ENCODE assay signal across 9 cellular contexts in genomic region chr9:109107402-109108240, GRCh38. TPM values are rescaled to one million over a fixed set of nuclear protein-coding genes. Genes with fewer than 3 reads are reported as not detected.
A peak's percentile ranks its signal among the peaks of the same experiment; 100 is the strongest.
DNase-seq lines count a peak whose midpoint lies in the region; ATAC-seq lines count a peak whose summit lies in the region.
"Had no signal": no experiment of that assay in that cellular context is flagged by ENCODE, and none has a peak within 500 bp of the region (broad histone marks: within the 10 kb centered on the region; RNA-seq: fewer than 3 reads in every experiment).

No MANE protein-coding gene starts in this region.

- ATAC-seq in GM19452 (IDR thresholded peaks at IDR 0.05; ENCODE audit: unreplicated experiment) (no peak), HG03097 (IDR thresholded peaks at IDR 0.05; ENCODE audit: low FRiP score, unreplicated experiment) (no peak)

- peaks cover 44 to 69% (median 55%) of the 10 kb centered on the region in 10 experiments for H3K4me1 ChIP-seq in BLaER1 treated with 17β-estradiol and CSF1 and Interleukin-3, amounts not matched to agents 10 nM and 100 nM
- peaks cover 25% of the 10 kb centered on the region in 2 donors for H3K4me1 ChIP-seq in muscle layer of duodenum (ENCODE audit: control insufficient read depth in 1 of 2, insufficient read depth in 2 of 2, low read length in 2 of 2)

- H3K9me3 ChIP-seq in BLaER1 treated with 17β-estradiol and CSF1 and Interleukin-3, amounts not matched to agents 10 nM and 100 nM (replicated peaks in 1 of 11), result peaks cover 30 to 35% (median 34%) of the 10 kb centered on the region in 11 experiments
- H3K9me3 ChIP-seq in muscle layer of duodenum (ENCODE audit: control insufficient read depth in 1 of 2, low read length in 2 of 2), result no peaks in the 10 kb centered on the region

- H4K20me1 ChIP-seq in BLaER1 treated with 17β-estradiol and CSF1 and Interleukin-3, amounts not matched to agents 10 nM and 100 nM, result peaks cover 24 to 65% (median 61%) of the 10 kb centered on the region in 11 experiments; a peak in 20 of 22 replicates

- H3K27me3 ChIP-seq in BLaER1 treated with 17β-estradiol and CSF1 and Interleukin-3, amounts not matched to agents 10 nM and 100 nM, result no peaks in the 10 kb centered on the region; a peak in 1 of 22 replicates
- no peaks in the 10 kb centered on the region for H3K27me3 ChIP-seq in muscle layer of duodenum (ENCODE audit: low read depth, low read length)

- 0 out of 22 replicates have a peak overlapping the region, but pooled peaks of 1 of the 11 experiments have one; percentile 12 for H3K9ac ChIP-seq in BLaER1 treated with 17β-estradiol and CSF1 and Interleukin-3, amounts not matched to agents 10 nM and 100 nM

- peak overlapping the region; percentile 25 to 74 (median 53); a peak in 21 of 22 replicates for H3K4me2 ChIP-seq in BLaER1 treated with 17β-estradiol and CSF1 and Interleukin-3, amounts not matched to agents 10 nM and 100 nM

- peak overlapping the region in 5 of 11 experiments; percentile 16 to 56 (median 46); a peak in 7 of 22 replicates for H3K27ac ChIP-seq in BLaER1 treated with 17β-estradiol and CSF1 and Interleukin-3, amounts not matched to agents 10 nM and 100 nM
- peak overlapping the region; percentile 90 for H3K27ac ChIP-seq in muscle layer of duodenum (ENCODE audit: low read length)

- no peak overlapping the region for H3K4me3 ChIP-seq in BLaER1 treated with 17β-estradiol and CSF1 and Interleukin-3, amounts not matched to agents 10 nM and 100 nM
- peak overlapping the region in 1 of 2 donors; percentile 33 for H3K4me3 ChIP-seq in muscle layer of duodenum (ENCODE audit: low read depth in 1 of 2, low read length in 2 of 2)
- H3K4me3 ChIP-seq: skin epidermis had no signal

- peaks cover 31 to 49% (median 35%) of the 10 kb centered on the region in 11 experiments for H3K36me3 ChIP-seq in BLaER1 treated with 17β-estradiol and CSF1 and Interleukin-3, amounts not matched to agents 10 nM and 100 nM
- H3K36me3 ChIP-seq in muscle layer of duodenum (ENCODE audit: control insufficient read depth in 1 of 2, insufficient read depth in 2 of 2, low read length in 2 of 2), result peaks cover 0 to 6% of the 10 kb centered on the region in 2 donors

- DNase-seq in M059J (ENCODE audit: low read depth), result peak; percentile 92
- DNase-seq in brain pericyte (ENCODE audit: low read depth, low spot score), result peak; percentile 61
- DNase-seq in NK-92 treated with Interleukin-12 subunit alpha and Interleukin-12 subunit beta, amount 100 ng/mL, for 24 hours (lab: John Stamatoyannopoulos, UW), result no peak
- no peak for DNase-seq in MV-4-11 (lab: John Stamatoyannopoulos, UW)

RNA-seq across cellular contexts. Expression of gene TMEM245, which starts 12.1 kb away (rescaled TPM):
- total RNA-seq in M059J (2014; rRNA removed; shearing (Covaris generic)), result 44.0 and 56.8 TPM in 2 replicates

RNA-seq across cellular contexts. Expression of gene FRRS1L, which starts 59.4 kb away (rescaled TPM):
- 0.05 TPM in 2 replicates for total RNA-seq in M059J (2014; rRNA removed; shearing (Covaris generic))

Comparison
In these comparisons a context has a peak if more than half of its experiments do, and no peak if none do; other contexts are left out.
1. DNase-seq: peak in M059J (single experiment) and brain pericyte (single experiment); none in NK-92 treated with Interleukin-12 subunit alpha and Interleukin-12 subunit beta, amount 100 ng/mL, for 24 hours (single experiment) and MV-4-11 (single experiment).